ENCODE assay signal across 1 cellular context in genomic region chr17:68231131-68231530, GRCh38. TPM values are rescaled to one million over a fixed set of nuclear protein-coding genes. Genes with fewer than 3 reads are reported as not detected.
"Had no signal": no experiment of that assay in that cellular context is flagged by ENCODE, and none has a peak within 500 bp of the region (broad histone marks: within the 10 kb centered on the region; RNA-seq: fewer than 3 reads in every experiment).

No MANE protein-coding gene starts in this region.

RNA-seq across cellular contexts. Expression of gene SLC16A6, which starts 59.8 kb away (rescaled TPM):
- polyA plus RNA-seq: cardiac muscle cell had no signal
